Comparison of ENCODE assay signal across 22 cellular contexts in the genomic region with DNA sequence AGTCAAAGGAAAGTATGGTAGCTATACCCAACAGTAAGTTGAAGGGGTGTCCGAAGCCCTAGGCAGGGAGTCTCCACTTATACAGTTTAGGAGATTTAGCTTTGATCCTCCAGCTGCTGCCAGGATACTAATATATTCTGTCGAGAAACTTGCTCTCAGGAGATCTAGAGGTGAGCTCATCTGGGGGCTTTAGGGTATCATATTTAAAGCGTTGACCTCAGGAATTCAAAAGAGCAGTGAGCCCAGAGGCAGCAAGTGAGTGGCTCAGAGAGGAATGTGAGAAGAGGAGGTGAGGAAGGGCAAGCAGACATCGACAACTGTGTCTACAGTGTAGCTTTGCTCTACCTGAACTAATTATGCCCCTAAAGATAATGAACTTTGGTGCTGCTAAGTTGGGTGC.
"Had no signal": no experiment of that assay in that cellular context is flagged by ENCODE, and none has a peak within 500 bp of the region (broad histone marks: within the 10 kb centered on the region; RNA-seq: fewer than 3 reads in every experiment).

No MANE protein-coding gene starts in this region.

- H3K27me3 Mint-ChIP-seq: memory B cell had no signal

- DNase-seq: effector CD4-positive, alpha-beta T cell; endodermal cell; erythroblast; foreskin keratinocyte; head of caudate nucleus; kidney; left colon; naive thymus-derived CD4-positive, alpha-beta T cell; nephron progenitor cell; posterior cingulate gyrus; stimulated activated naive CD4-positive, alpha-beta T cell; stomach; substantia nigra; uterus had no signal

- FAIRE-seq: endothelial cell of umbilical vein, kidney had no signal

- H3K9me3 ChIP-seq: neutrophil, thoracic aorta, uterus had no signal

- H3K9me3 Mint-ChIP-seq: memory B cell had no signal

- H3K36me3 Mint-ChIP-seq: memory B cell; naive thymus-derived CD4-positive, alpha-beta T cell; type B pancreatic cell had no signal

- H3K27ac Mint-ChIP-seq: endodermal cell; memory B cell; naive thymus-derived CD4-positive, alpha-beta T cell; nephron progenitor cell; type B pancreatic cell had no signal

- H3K36me3 ChIP-seq: neutrophil, stomach, thoracic aorta, uterus had no signal

- H3K4me1 Mint-ChIP-seq: endodermal cell; memory B cell; naive thymus-derived CD4-positive, alpha-beta T cell had no signal

- H3K27ac ChIP-seq: coronary artery, foreskin keratinocyte, hepatocyte, neutrophil, skin epidermis, stomach, thoracic aorta, uterus had no signal

- H3K27me3 ChIP-seq: foreskin keratinocyte, hepatocyte, neutrophil, stomach, uterus had no signal

- H3K4me1 ChIP-seq: foreskin keratinocyte, stomach, uterus had no signal

- H3K4me3 Mint-ChIP-seq: endodermal cell; memory B cell; naive thymus-derived CD4-positive, alpha-beta T cell; nephron progenitor cell; type B pancreatic cell had no signal

- H3K4me3 ChIP-seq: coronary artery, hepatocyte, skin epidermis, stomach, thoracic aorta, uterus had no signal
